ENCODE assay signal across 17 cellular contexts in the genomic region with DNA sequence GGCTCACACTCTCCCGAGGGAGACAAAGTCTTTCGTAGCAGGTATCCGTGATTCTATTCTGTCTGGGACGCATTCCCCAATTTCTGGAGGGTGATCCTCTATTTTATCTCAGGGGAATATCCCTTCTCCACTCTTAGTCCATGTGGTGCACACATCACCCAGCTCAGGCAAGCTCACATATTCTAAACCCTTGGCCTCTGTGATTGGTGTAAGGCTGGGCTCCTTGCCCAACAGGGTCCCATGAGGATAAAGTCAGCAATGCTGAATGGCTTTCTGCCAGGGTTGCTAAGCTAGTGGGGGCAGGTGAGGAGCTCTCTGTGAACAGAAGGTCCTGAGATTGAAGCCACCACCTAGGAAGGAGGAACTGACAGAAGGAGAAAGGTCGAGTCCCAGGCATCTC.
A peak's percentile ranks its signal among the peaks of the same experiment; 100 is the strongest.
DNase-seq lines count a peak whose midpoint lies in the region; ATAC-seq and TF ChIP-seq lines count a peak whose summit lies in the region.
"Had no signal": no experiment of that assay in that cellular context is flagged by ENCODE, and none has a peak within 500 bp of the region (broad histone marks: within the 10 kb centered on the region; RNA-seq: fewer than 3 reads in every experiment).

No MANE protein-coding gene starts in this region.

- no peaks in the 10 kb centered on the region for H3K36me3 ChIP-seq in neutrophil
- H3K36me3 ChIP-seq: adrenal gland, upper lobe of right lung had no signal

- H3K27me3 ChIP-seq in neutrophil, result no peaks in the 10 kb centered on the region
- H3K27me3 ChIP-seq: adrenal gland, upper lobe of right lung had no signal

- H3K27ac Mint-ChIP-seq in nephron progenitor cell, result no peak overlapping the region

- no peaks in the 10 kb centered on the region for H3K4me1 Mint-ChIP-seq in activated T-cell treated with anti-CD3 and anti-CD28 coated beads, Interleukin-2, amount 50 U/mL, for 4 hours (ENCODE audit: low read depth)
- peaks cover 2% of the 10 kb centered on the region for H3K4me1 Mint-ChIP-seq in nephron progenitor cell

- DNase-seq in D341Med (ENCODE audit: low spot score) (peak; percentile 43), NCI-H1105 (lab: John Stamatoyannopoulos, UW) (peak; percentile 43), NCI-H69 (lab: John Stamatoyannopoulos, UW) (peak; percentile 28), nephron progenitor cell (no peak)
- no peak for DNase-seq in activated T-cell treated with anti-CD3 and anti-CD28 coated beads, Interleukin-2, amount 50 U/mL, for 4 hours
- DNase-seq: activated CD4-positive, alpha-beta T cell treated with anti-CD3 and anti-CD28 coated beads for 4 hours; activated effector memory CD4-positive, alpha-beta T cell treated with Interleukin-2 at 50 U/mL for 16 hours; adrenal gland; caudate nucleus; GF-D8; NCI-H1694 treated with DMSO at 0.1 percent for 48 hours; NCI-H526 treated with DMSO at 0.1 percent for 48 hours; occipital lobe; stimulated activated CD4-positive, alpha-beta T cell treated with anti-CD3 and anti-CD28 coated beads, Interleukin-1b, Interleukin-23, amount 100 ng/mL, for 48 hours; upper lobe of right lung had no signal

- H3K9me3 Mint-ChIP-seq in activated T-cell treated with anti-CD3 and anti-CD28 coated beads, Interleukin-2, amount 50 U/mL, for 4 hours, result no peaks in the 10 kb centered on the region
- peaks cover 65% of the 10 kb centered on the region for H3K9me3 Mint-ChIP-seq in nephron progenitor cell

- peaks cover 49% of the 10 kb centered on the region in 2 experiments for H3K4me1 ChIP-seq in neutrophil (ENCODE audit: control insufficient read depth in 1 of 2, insufficient read depth in 1 of 2, low read depth in 1 of 2, low read length in 1 of 2)
- H3K4me1 ChIP-seq: adrenal gland, upper lobe of right lung had no signal

- H3K4me3 Mint-ChIP-seq in activated T-cell treated with anti-CD3 and anti-CD28 coated beads, Interleukin-2, amount 50 U/mL, for 4 hours, result no peak overlapping the region
- H3K4me3 Mint-ChIP-seq in nephron progenitor cell, result no peak overlapping the region

- peak overlapping the region; percentile 92 for H3K27ac ChIP-seq in neutrophil
- H3K27ac ChIP-seq: adrenal gland, upper lobe of right lung had no signal

- no peak for ATAC-seq in activated T-cell treated with anti-CD3 and anti-CD28 coated beads, Interleukin-2, amount 50 U/mL, for 4 hours
- ATAC-seq in GM21423 (IDR thresholded peaks at IDR 0.05; ENCODE audit: unreplicated experiment), result no peak
- ATAC-seq: upper lobe of right lung had no signal

- no peaks in the 10 kb centered on the region for H3K27me3 Mint-ChIP-seq in activated T-cell treated with anti-CD3 and anti-CD28 coated beads, Interleukin-2, amount 50 U/mL, for 4 hours (ENCODE audit: low read depth)
- peaks cover 26% of the 10 kb centered on the region for H3K27me3 Mint-ChIP-seq in nephron progenitor cell (ENCODE audit: low read depth, poor library complexity)

- no peaks in the 10 kb centered on the region for H3K9me3 ChIP-seq in neutrophil
- H3K9me3 ChIP-seq: adrenal gland, upper lobe of right lung had no signal

- no peaks in the 10 kb centered on the region for H3K36me3 Mint-ChIP-seq in activated T-cell treated with anti-CD3 and anti-CD28 coated beads, Interleukin-2, amount 50 U/mL, for 4 hours (ENCODE audit: insufficient read depth)
- no peaks in the 10 kb centered on the region for H3K36me3 Mint-ChIP-seq in nephron progenitor cell (ENCODE audit: low read depth)

- TF ChIP-seq CTCF in neutrophil (IDR thresholded peaks at IDR 0.05) (no peak), nephron progenitor cell (IDR thresholded peaks at IDR 0.05) (no peak)

- H3K4me3 ChIP-seq in neutrophil (ENCODE audit: low read depth in 1 of 2, low read length in 1 of 2), result no peak overlapping the region
- H3K4me3 ChIP-seq: adrenal gland, upper lobe of right lung had no signal

Comparison
In these comparisons a context has a peak if more than half of its experiments do, and no peak if none do; other contexts are left out.
1. DNase-seq: peak in D341Med (single experiment), NCI-H1105 (single experiment) and NCI-H69 (single experiment); none in activated T-cell treated with anti-CD3 and anti-CD28 coated beads, Interleukin-2, amount 50 U/mL, for 4 hours (single experiment) and nephron progenitor cell (single experiment).